8 cellular contexts compared by ENCODE assay signal in genomic region chr5:149367249-149367971, GRCh38.
DNase-seq lines count a peak whose midpoint lies in the region; ATAC-seq lines count a peak whose summit lies in the region.

No MANE protein-coding gene starts in this region.

- ATAC-seq in GM21381 (IDR thresholded peaks at IDR 0.05; ENCODE audit: unreplicated experiment), result peak; percentile 69

- DNase-seq in DMS 273 treated with DMSO at 0.1 percent for 48 hours (lab: John Stamatoyannopoulos, UW) (peak; percentile 57), HUDEP-2 (lab: John Stamatoyannopoulos, UW; ENCODE audit: unreplicated experiment in 76 of 76) (peak in 67 of 76 experiments; percentile 13 to 82 (median 53)), RKO (ENCODE audit: low spot score) (peak; percentile 83), foreskin melanocyte (peak; percentile 68), pons (ENCODE audit: low spot score) (peak; percentile 64), middle frontal gyrus (ENCODE audit: extremely low spot score, low spot score) (no peak)
- DNase-seq in activated T-helper 9 cell treated with anti-CD3 and anti-CD28 coated beads, Interleukin-2, amount 50 U/mL, for 16 hours (ENCODE audit: low read depth), result peak; percentile 34
